8 cellular contexts compared by ENCODE assay signal in the genomic region with DNA sequence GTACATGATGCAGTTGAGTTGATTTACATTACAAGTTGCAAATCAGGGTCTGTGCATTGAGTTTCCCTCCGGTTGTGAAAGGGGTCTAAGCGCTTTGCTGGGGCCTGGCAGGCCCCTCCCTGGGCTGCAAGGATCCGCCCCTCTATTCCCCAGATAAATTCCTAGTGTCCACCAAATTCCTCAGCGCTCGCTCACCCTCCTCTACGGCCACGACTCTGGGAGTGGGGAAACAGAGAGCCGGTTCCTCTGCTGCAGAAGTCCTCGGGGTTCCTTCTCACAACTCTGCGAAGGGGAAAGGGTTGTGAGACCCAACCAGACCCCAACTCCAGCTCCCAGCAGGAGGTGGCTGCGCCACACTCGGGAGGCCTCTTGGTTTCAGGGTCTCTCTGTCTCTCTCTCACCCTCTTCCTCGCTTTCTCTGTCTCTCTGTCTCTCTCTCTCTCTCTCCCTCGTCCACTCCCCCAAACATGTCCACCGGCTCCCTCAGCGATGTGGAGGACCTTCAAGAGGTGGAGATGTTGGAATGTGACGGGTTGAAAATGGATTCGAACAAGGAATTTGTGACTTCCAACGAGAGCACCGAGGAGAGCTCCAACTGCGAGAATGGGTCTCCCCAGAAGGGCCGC. TPM values are rescaled to one million over a fixed set of nuclear protein-coding genes. Genes with fewer than 3 reads are reported as not detected.
DNase-seq lines count a peak whose midpoint lies in the region; ATAC-seq and TF ChIP-seq lines count a peak whose summit lies in the region.
"Had no signal": no experiment of that assay in that cellular context is flagged by ENCODE, and none has a peak within 500 bp of the region (broad histone marks: within the 10 kb centered on the region; RNA-seq: fewer than 3 reads in every experiment).

A gene (plus strand): TSS at position 183 of the 626 bp plus-strand sequence. CDS start 285 bp downstream, at position 468.

- no peak within 1 kb of the TSS for H3K27ac ChIP-seq in HUES48 (ENCODE audit: low read depth, low read length)

- H3K36me3 Mint-ChIP-seq in stimulated activated effector memory CD8-positive, alpha-beta T cell treated with anti-CD3 and anti-CD28 coated beads, Interleukin-12 subunit alpha, Interleukin-12 subunit beta, amount 100 ng/mL, for 72 hours = peaks cover 4% of the 10 kb centered on the region

- peaks cover 38% of the 10 kb centered on the region for H3K4me1 ChIP-seq in HUES48 (ENCODE audit: control insufficient read depth, insufficient read depth, low read length)

- DNase-seq in choroid plexus epithelial cell (ENCODE audit: low read depth) (peak; percentile 65), left lobe of liver (ENCODE audit: low spot score) (no peak), inferior parietal cortex (ENCODE audit: extremely low spot score) (no peak), mesenteric fat pad (ENCODE audit: low spot score) (no peak)
- DNase-seq in stimulated activated effector memory CD8-positive, alpha-beta T cell treated with anti-CD3 and anti-CD28 coated beads, Interleukin-12 subunit alpha, Interleukin-12 subunit beta, amount 100 ng/mL, for 72 hours (ENCODE audit: low spot score in 2 of 2) = no peak

- TF ChIP-seq CTCF in choroid plexus epithelial cell (conservative IDR thresholded peaks at IDR 0.05; ENCODE audit: low read depth, low read length) = no peak

- no peak within 1 kb of the TSS; the same call in 1 of the 2 replicates for H3K9ac ChIP-seq in HUES48 (ENCODE audit: low read depth, low read length)

- H3K4me3 Mint-ChIP-seq in stimulated activated effector memory CD8-positive, alpha-beta T cell treated with anti-CD3 and anti-CD28 coated beads, Interleukin-12 subunit alpha, Interleukin-12 subunit beta, amount 100 ng/mL, for 72 hours = peak within 1 kb of the TSS; percentile 21
- H3K4me3 Mint-ChIP-seq: central memory CD8-positive, alpha-beta T cell had no signal

- H3K27ac Mint-ChIP-seq in stimulated activated effector memory CD8-positive, alpha-beta T cell treated with anti-CD3 and anti-CD28 coated beads, Interleukin-12 subunit alpha, Interleukin-12 subunit beta, amount 100 ng/mL, for 72 hours = no peak within 1 kb of the TSS

- peaks cover 83% of the 10 kb centered on the region for H3K27me3 ChIP-seq in HUES48 (ENCODE audit: control insufficient read depth, insufficient read depth, low read length)

- peak; percentile 52 for ATAC-seq in left lobe of liver
- no peak for ATAC-seq in stimulated activated effector memory CD8-positive, alpha-beta T cell treated with anti-CD3 and anti-CD28 coated beads, Interleukin-12 subunit alpha, Interleukin-12 subunit beta, amount 100 ng/mL, for 72 hours
- no peak for ATAC-seq in HG02759 (IDR thresholded peaks at IDR 0.05; ENCODE audit: unreplicated experiment)

- no peaks in the 10 kb centered on the region for H3K9me3 Mint-ChIP-seq in stimulated activated effector memory CD8-positive, alpha-beta T cell treated with anti-CD3 and anti-CD28 coated beads, Interleukin-12 subunit alpha, Interleukin-12 subunit beta, amount 100 ng/mL, for 72 hours
- H3K9me3 Mint-ChIP-seq: central memory CD8-positive, alpha-beta T cell had no signal

- no peaks in the 10 kb centered on the region for H3K9me3 ChIP-seq in HUES48 (ENCODE audit: control insufficient read depth, insufficient read depth, low read length)

- H3K4me1 Mint-ChIP-seq in stimulated activated effector memory CD8-positive, alpha-beta T cell treated with anti-CD3 and anti-CD28 coated beads, Interleukin-12 subunit alpha, Interleukin-12 subunit beta, amount 100 ng/mL, for 72 hours = peaks cover 39% of the 10 kb centered on the region

- H3K4me3 ChIP-seq in HUES48 (ENCODE audit: low read depth, low read length) = peak within 1 kb of the TSS; percentile 66
- peak within 1 kb of the TSS; percentile 67 for H3K4me3 ChIP-seq in choroid plexus epithelial cell (ENCODE audit: low read depth, low read length)

- H3K36me3 ChIP-seq in HUES48 (ENCODE audit: control insufficient read depth, insufficient read depth, low read length) = no peaks in the 10 kb centered on the region

RNA-seq across cellular contexts. Expression of the gene that starts here (rescaled TPM):
- total RNA-seq in left lobe of liver (0.78 TPM), mesenteric fat pad (5.2 TPM)

Comparison
In these comparisons a context has a peak if more than half of its experiments do, and no peak if none do; other contexts are left out.
1. Peak in ATAC-seq in left lobe of liver; RNA of the gene not detected or under 1 TPM.